ENCODE assay signal across 9 cellular contexts in genomic region chr9:136527721-136528710, GRCh38. TPM values are rescaled to one million over a fixed set of nuclear protein-coding genes. Genes with fewer than 3 reads are reported as not detected.
DNase-seq lines count a peak whose midpoint lies in the region; ATAC-seq and TF ChIP-seq lines count a peak whose summit lies in the region.
"Had no signal": no experiment of that assay in that cellular context is flagged by ENCODE, and none has a peak within 500 bp of the region (broad histone marks: within the 10 kb centered on the region; RNA-seq: fewer than 3 reads in every experiment).

No MANE protein-coding gene starts in this region.

- no peak overlapping the region for H3K27ac ChIP-seq in foreskin keratinocyte
- peak overlapping the region; percentile 31 for H3K27ac ChIP-seq in thymus (ENCODE audit: low read depth)
- no peak overlapping the region for H3K27ac ChIP-seq in suprapubic skin

- no peak overlapping the region for H3K4me3 Mint-ChIP-seq in activated T-cell treated with anti-CD3 and anti-CD28 coated beads, Interleukin-2, amount 50 U/mL, for 72 hours
- no peak overlapping the region for H3K4me3 Mint-ChIP-seq in activated T-cell treated with anti-CD3 and anti-CD28 coated beads, Interleukin-2, amount 50 U/mL, for 4 hours

- H3K36me3 ChIP-seq in thymus (ENCODE audit: control insufficient read depth, insufficient read depth) (peaks cover 34% of the 10 kb centered on the region), suprapubic skin (peaks cover 7% of the 10 kb centered on the region)

- no peaks in the 10 kb centered on the region for H3K27me3 Mint-ChIP-seq in activated T-cell treated with anti-CD3 and anti-CD28 coated beads, Interleukin-2, amount 50 U/mL, for 72 hours (ENCODE audit: low read depth)
- no peaks in the 10 kb centered on the region for H3K27me3 Mint-ChIP-seq in activated T-cell treated with anti-CD3 and anti-CD28 coated beads, Interleukin-2, amount 50 U/mL, for 4 hours (ENCODE audit: low read depth)

- H3K4me1 Mint-ChIP-seq in activated T-cell treated with anti-CD3 and anti-CD28 coated beads, Interleukin-2, amount 50 U/mL, for 72 hours (ENCODE audit: low read depth): peaks cover 29% of the 10 kb centered on the region
- peaks cover 25% of the 10 kb centered on the region for H3K4me1 Mint-ChIP-seq in activated T-cell treated with anti-CD3 and anti-CD28 coated beads, Interleukin-2, amount 50 U/mL, for 4 hours (ENCODE audit: low read depth)

- H3K9me3 Mint-ChIP-seq in activated T-cell treated with anti-CD3 and anti-CD28 coated beads, Interleukin-2, amount 50 U/mL, for 72 hours: no peaks in the 10 kb centered on the region
- H3K9me3 Mint-ChIP-seq in activated T-cell treated with anti-CD3 and anti-CD28 coated beads, Interleukin-2, amount 50 U/mL, for 4 hours: no peaks in the 10 kb centered on the region

- no peak for TF ChIP-seq POLR2A in suprapubic skin (IDR thresholded peaks at IDR 0.05)
- TF ChIP-seq POLR2A in erythroblast (IDR thresholded peaks at IDR 0.05; ENCODE audit: low read length): no peak

- H3K4me3 ChIP-seq in thymus (ENCODE audit: low read length): no peak overlapping the region
- H3K4me3 ChIP-seq in suprapubic skin: no peak overlapping the region

- DNase-seq in activated T-cell treated with anti-CD3 and anti-CD28 coated beads, Interleukin-2, amount 50 U/mL, for 72 hours: no peak
- no peak for DNase-seq in activated T-cell treated with anti-CD3 and anti-CD28 coated beads, Interleukin-2, amount 50 U/mL, for 4 hours
- DNase-seq in NCI-H748 (lab: John Stamatoyannopoulos, UW; ENCODE audit: unreplicated experiment): peak; percentile 88
- no peak for DNase-seq in foreskin keratinocyte
- DNase-seq in suprapubic skin (ENCODE audit: low spot score in 2 of 2): no peak
- DNase-seq in erythroblast (lab: John Stamatoyannopoulos, UW): no peak
- DNase-seq: islet precursor cell had no signal

- TF ChIP-seq EP300 in suprapubic skin (IDR thresholded peaks at IDR 0.05): no peak

- H3K36me3 Mint-ChIP-seq in activated T-cell treated with anti-CD3 and anti-CD28 coated beads, Interleukin-2, amount 50 U/mL, for 72 hours (ENCODE audit: insufficient read depth in 2 of 2): peaks cover 0 to 5% of the 10 kb centered on the region in 2 donors
- no peaks in the 10 kb centered on the region for H3K36me3 Mint-ChIP-seq in activated T-cell treated with anti-CD3 and anti-CD28 coated beads, Interleukin-2, amount 50 U/mL, for 4 hours (ENCODE audit: insufficient read depth)

- WGBS in thymus: 77% methylated on average over 34 of the region's 34 CpGs
- 71% methylated on average over 31 of the region's 34 CpGs for WGBS in suprapubic skin

- no peak for TF ChIP-seq CTCF in foreskin keratinocyte (conservative IDR thresholded peaks at IDR 0.05)
- no peak for TF ChIP-seq CTCF in suprapubic skin (IDR thresholded peaks at IDR 0.05)

- H3K4me1 ChIP-seq in foreskin keratinocyte (no peaks in the 10 kb centered on the region), thymus (ENCODE audit: control insufficient read depth, insufficient read depth, low read length) (peaks cover 46% of the 10 kb centered on the region), suprapubic skin (peaks cover 75% of the 10 kb centered on the region)

- ATAC-seq in activated T-cell treated with anti-CD3 and anti-CD28 coated beads, Interleukin-2, amount 50 U/mL, for 72 hours (replicated peaks in 1 of 2): peak; percentile 6 to 20
- ATAC-seq in activated T-cell treated with anti-CD3 and anti-CD28 coated beads, Interleukin-2, amount 50 U/mL, for 4 hours: no peak
- peak; percentile 26 for ATAC-seq in foreskin keratinocyte
- ATAC-seq in HG03378 (IDR thresholded peaks at IDR 0.05; ENCODE audit: unreplicated experiment): no peak

- H3K27ac Mint-ChIP-seq in activated T-cell treated with anti-CD3 and anti-CD28 coated beads, Interleukin-2, amount 50 U/mL, for 72 hours: peak overlapping the region; percentile 42

- no peaks in the 10 kb centered on the region for H3K9me3 ChIP-seq in thymus (ENCODE audit: control insufficient read depth)
- H3K9me3 ChIP-seq in suprapubic skin: no peaks in the 10 kb centered on the region

- H3K27me3 ChIP-seq in foreskin keratinocyte (no peaks in the 10 kb centered on the region), thymus (ENCODE audit: control insufficient read depth, insufficient read depth) (no peaks in the 10 kb centered on the region), suprapubic skin (no peaks in the 10 kb centered on the region)

RNA-seq across cellular contexts. Expression of gene NOTCH1, which starts 17.8 kb away (rescaled TPM):
- 10 to 100 TPM; 71.6 to 84.2 TPM for total RNA-seq in activated T-cell treated with anti-CD3 and anti-CD28 coated beads, Interleukin-2, amount 50 U/mL, for 72 hours
- total RNA-seq in activated T-cell treated with anti-CD3 and anti-CD28 coated beads, Interleukin-2, amount 50 U/mL, for 4 hours: 100 to 1,000 TPM; 124 to 128 (median 125) TPM
- 41.9 and 49.8 TPM in 2 replicates for total RNA-seq in foreskin keratinocyte
- polyA plus RNA-seq in foreskin keratinocyte: 8.3 and 11.7 TPM in 2 replicates
- polyA plus RNA-seq in thymus: 15.9 TPM
- total RNA-seq in suprapubic skin: 100 to 1,000 TPM in 3 of 4 donors, 10 to 100 TPM in 1; 71.0 to 160 (median 114) TPM

RNA-seq across cellular contexts. Expression of gene SEC16A, which starts 45.2 kb away (rescaled TPM):
- total RNA-seq in activated T-cell treated with anti-CD3 and anti-CD28 coated beads, Interleukin-2, amount 50 U/mL, for 72 hours: 10 to 100 TPM; 69.5 to 74.5 TPM
- 10 to 100 TPM; 76.6 to 84.0 (median 78.9) TPM for total RNA-seq in activated T-cell treated with anti-CD3 and anti-CD28 coated beads, Interleukin-2, amount 50 U/mL, for 4 hours
- total RNA-seq in foreskin keratinocyte (61.8 and 68.9 TPM in 2 replicates), suprapubic skin (10 to 100 TPM; 58.0 to 89.3 (median 75.0) TPM)
- polyA plus RNA-seq in foreskin keratinocyte (45.8 and 47.7 TPM in 2 replicates), thymus (89.7 TPM)

Comparison
In these comparisons a context has a peak if more than half of its experiments do, and no peak if none do; other contexts are left out.
1. ATAC-seq: peak in activated T-cell treated with anti-CD3 and anti-CD28 coated beads, Interleukin-2, amount 50 U/mL, for 72 hours (2 of 2) and foreskin keratinocyte (single experiment); none in activated T-cell treated with anti-CD3 and anti-CD28 coated beads, Interleukin-2, amount 50 U/mL, for 4 hours (0 of 2) and HG03378 (single experiment).